ENCODE assay signal across 40 cellular contexts in the genomic region with DNA sequence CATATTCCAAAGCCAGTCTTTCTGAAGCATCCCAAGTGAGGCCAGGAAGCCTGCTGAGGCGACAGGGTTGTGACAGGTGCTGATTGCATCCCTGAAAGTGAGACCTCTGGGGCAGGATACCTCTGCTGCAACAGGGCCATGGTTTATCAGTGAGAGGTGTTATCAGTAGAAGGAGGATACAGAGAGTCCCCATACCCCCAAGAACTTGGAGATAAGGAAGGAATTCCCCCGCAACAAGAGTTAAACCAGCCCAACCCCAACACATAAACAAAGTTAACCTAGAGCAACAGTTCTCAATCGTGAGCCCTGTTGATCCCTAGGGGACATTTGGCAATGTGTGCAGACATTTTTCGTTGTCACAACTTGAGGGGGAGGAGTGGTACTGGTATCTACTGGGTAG.
"Had no signal": no experiment of that assay in that cellular context is flagged by ENCODE, and none has a peak within 500 bp of the region (broad histone marks: within the 10 kb centered on the region; RNA-seq: fewer than 3 reads in every experiment).

No MANE protein-coding gene starts in this region.

- ATAC-seq: activated naive CD4-positive, alpha-beta T cell treated with anti-CD3 and anti-CD28 coated beads, Interleukin-2, amount 50 U/mL, for 72 hours; activated naive CD8-positive, alpha-beta T cell treated with anti-CD3 and anti-CD28 coated beads, Interleukin-2, amount 50 U/mL, for 24 hours; activated T-cell treated with anti-CD3 and anti-CD28 coated beads, Interleukin-2, amount 50 U/mL, for 4 hours; activated T-cell treated with anti-CD3 and anti-CD28 coated beads, Interleukin-2, amount 50 U/mL, for 72 hours; activated T-helper 17 cell treated with anti-CD3 and anti-CD28 coated beads, Interleukin-2, amount 50 U/mL, for 72 hours; body of pancreas had no signal

- H3K27me3 Mint-ChIP-seq: activated naive CD4-positive, alpha-beta T cell treated with anti-CD3 and anti-CD28 coated beads, Interleukin-2, amount 10 ng/mL, durations not matched to agents 7 days and 5 days; activated naive CD8-positive, alpha-beta T cell treated with anti-CD3 and anti-CD28 coated beads, Interleukin-2, amount 10 ng/mL, durations not matched to agents 7 days and 5 days; activated naive CD8-positive, alpha-beta T cell treated with anti-CD3 and anti-CD28 coated beads, Interleukin-2, amount 50 U/mL, for 24 hours; activated T-cell treated with anti-CD3 and anti-CD28 coated beads, Interleukin-2, amount 50 U/mL, for 24 hours; activated T-helper 17 cell treated with anti-CD3 and anti-CD28 coated beads, Interleukin-2, amount 50 U/mL, for 72 hours; central memory CD8-positive, alpha-beta T cell had no signal

- H3K27ac Mint-ChIP-seq: activated naive CD4-positive, alpha-beta T cell treated with anti-CD3 and anti-CD28 coated beads for 36 hours; activated naive CD4-positive, alpha-beta T cell treated with anti-CD3 and anti-CD28 coated beads, Interleukin-2, amount 10 ng/mL, durations not matched to agents 7 days and 5 days; activated naive CD4-positive, alpha-beta T cell treated with anti-CD3 and anti-CD28 coated beads, Interleukin-2, amount 50 U/mL, for 24 hours; activated naive CD8-positive, alpha-beta T cell; activated naive CD8-positive, alpha-beta T cell treated with anti-CD3 and anti-CD28 coated beads for 36 hours; activated naive CD8-positive, alpha-beta T cell treated with anti-CD3 and anti-CD28 coated beads, Interleukin-2, amount 10 ng/mL, durations not matched to agents 7 days and 5 days; activated naive CD8-positive, alpha-beta T cell treated with anti-CD3 and anti-CD28 coated beads, Interleukin-2, amount 50 U/mL, for 24 hours; activated T-cell treated with anti-CD3 and anti-CD28 coated beads, Interleukin-2, amount 50 U/mL, for 24 hours; activated T-cell treated with anti-CD3 and anti-CD28 coated beads, Interleukin-2, amount 50 U/mL, for 72 hours; activated T-helper 1 cell treated with anti-CD3 and anti-CD28 coated beads, Interleukin-12 subunit alpha, Interleukin-12 subunit beta, Interleukin-2, Interleukin-4 antibody, amounts not matched to agents 30 ng/mL and 10 ng/mL and 1 ng/mL, durations not matched to agents 14 hours and 24 hours and 36 hours; activated T-helper 17 cell treated with anti-CD3 and anti-CD28 coated beads, Interleukin-2, amount 50 U/mL, for 72 hours; activated T-helper 2 cell treated with anti-CD3 and anti-CD28 coated beads, Interferon-gamma antibody, Interleukin-2, Interleukin-4, amounts not matched to agents 10 μg/mL and 5 μg/mL and 100 μg/mL, durations not matched to agents 14 hours and 24 hours and 36 hours; brain had no signal

- H3K36me3 Mint-ChIP-seq: activated naive CD4-positive, alpha-beta T cell treated with anti-CD3 and anti-CD28 coated beads, Interleukin-2, amount 10 ng/mL, durations not matched to agents 7 days and 5 days; activated naive CD4-positive, alpha-beta T cell treated with anti-CD3 and anti-CD28 coated beads, Interleukin-2, amount 50 U/mL, for 24 hours; activated naive CD8-positive, alpha-beta T cell; activated naive CD8-positive, alpha-beta T cell treated with anti-CD3 and anti-CD28 coated beads for 36 hours; activated naive CD8-positive, alpha-beta T cell treated with anti-CD3 and anti-CD28 coated beads, Interleukin-2, amount 10 ng/mL, durations not matched to agents 7 days and 5 days; brain had no signal

- H3K36me3 ChIP-seq: adrenal gland, ascending aorta, brain microvascular endothelial cell, breast epithelium, cardiac muscle cell had no signal

- H3K27ac ChIP-seq: adrenal gland, ascending aorta, body of pancreas, brain microvascular endothelial cell, breast epithelium, cardiac muscle cell had no signal

- DNase-seq: activated effector memory CD4-positive, alpha-beta T cell treated with anti-CD3 and anti-CD28 coated beads, Interleukin-2, amount 50 U/mL, for 16 hours; activated effector memory CD4-positive, alpha-beta T cell treated with Interleukin-2 at 50 U/mL for 16 hours; activated gamma-delta T cell; activated gamma-delta T cell treated with Interleukin-2 at 50 U/mL for 16 hours; activated naive CD4-positive, alpha-beta T cell; activated naive CD4-positive, alpha-beta T cell treated with anti-CD3 and anti-CD28 coated beads for 36 hours; activated naive CD4-positive, alpha-beta T cell treated with anti-CD3 and anti-CD28 coated beads, Interleukin-2, amount 10 ng/mL, durations not matched to agents 7 days and 5 days; activated naive CD4-positive, alpha-beta T cell treated with anti-CD3 and anti-CD28 coated beads, Interleukin-2, amount 50 U/mL, for 16 hours; activated naive CD4-positive, alpha-beta T cell treated with Interleukin-2 at 50 U/mL for 16 hours; activated naive CD8-positive, alpha-beta T cell treated with anti-CD3 and anti-CD28 coated beads for 36 hours; activated naive CD8-positive, alpha-beta T cell treated with anti-CD3 and anti-CD28 coated beads, Interleukin-2, amount 10 ng/mL, durations not matched to agents 7 days and 5 days; activated naive CD8-positive, alpha-beta T cell treated with anti-CD3 and anti-CD28 coated beads, Interleukin-2, amount 50 U/mL, for 24 hours; activated T-cell treated with anti-CD3 and anti-CD28 coated beads for 4 hours; activated T-cell treated with anti-CD3 and anti-CD28 coated beads, Interleukin-2, amount 50 U/mL, for 1 hour; activated T-cell treated with anti-CD3 and anti-CD28 coated beads, Interleukin-2, amount 50 U/mL, for 24 hours; activated T-cell treated with anti-CD3 and anti-CD28 coated beads, Interleukin-2, amount 50 U/mL, for 4 hours; activated T-cell treated with anti-CD3 and anti-CD28 coated beads, Interleukin-2, amount 50 U/mL, for 48 hours; activated T-cell treated with anti-CD3 and anti-CD28 coated beads, Interleukin-2, amount 50 U/mL, for 72 hours; adrenal gland; amniotic stem cell; amygdala; anterior cingulate cortex; aorta; body of pancreas; brain microvascular endothelial cell; caudate nucleus; central memory CD4-positive, alpha-beta T cell; cerebellar nuclear complex had no signal

- H3K4me3 Mint-ChIP-seq: activated naive CD4-positive, alpha-beta T cell treated with anti-CD3 and anti-CD28 coated beads for 36 hours; activated naive CD4-positive, alpha-beta T cell treated with anti-CD3 and anti-CD28 coated beads, Interleukin-2, amount 10 ng/mL, durations not matched to agents 7 days and 5 days; activated naive CD4-positive, alpha-beta T cell treated with anti-CD3 and anti-CD28 coated beads, Interleukin-2, amount 50 U/mL, for 24 hours; activated naive CD8-positive, alpha-beta T cell; activated naive CD8-positive, alpha-beta T cell treated with anti-CD3 and anti-CD28 coated beads for 36 hours; activated naive CD8-positive, alpha-beta T cell treated with anti-CD3 and anti-CD28 coated beads, Interleukin-2, amount 10 ng/mL, durations not matched to agents 7 days and 5 days; activated naive CD8-positive, alpha-beta T cell treated with anti-CD3 and anti-CD28 coated beads, Interleukin-2, amount 50 U/mL, for 24 hours; activated T-cell treated with anti-CD3 and anti-CD28 coated beads, Interleukin-2, amount 50 U/mL, for 24 hours; activated T-cell treated with anti-CD3 and anti-CD28 coated beads, Interleukin-2, amount 50 U/mL, for 4 hours; activated T-cell treated with anti-CD3 and anti-CD28 coated beads, Interleukin-2, amount 50 U/mL, for 72 hours; activated T-helper 1 cell treated with anti-CD3 and anti-CD28 coated beads, Interleukin-12 subunit alpha, Interleukin-12 subunit beta, Interleukin-2, Interleukin-4 antibody, amounts not matched to agents 30 ng/mL and 10 ng/mL and 1 ng/mL, durations not matched to agents 14 hours and 24 hours and 36 hours; activated T-helper 17 cell treated with anti-CD3 and anti-CD28 coated beads, Interleukin-2, amount 50 U/mL, for 72 hours; brain; central memory CD8-positive, alpha-beta T cell had no signal

- H3K27me3 ChIP-seq: adrenal gland, ascending aorta, body of pancreas, brain microvascular endothelial cell, breast epithelium, cardiac muscle cell had no signal

- H3K4me1 ChIP-seq: adrenal gland, ascending aorta, body of pancreas, breast epithelium had no signal

- H3K4me3 ChIP-seq: adrenal gland, ascending aorta, body of pancreas, breast epithelium, cardiac muscle cell had no signal

- H3K4me1 Mint-ChIP-seq: activated naive CD4-positive, alpha-beta T cell treated with anti-CD3 and anti-CD28 coated beads, Interleukin-2, amount 10 ng/mL, durations not matched to agents 7 days and 5 days; activated naive CD4-positive, alpha-beta T cell treated with anti-CD3 and anti-CD28 coated beads, Interleukin-2, amount 50 U/mL, for 24 hours; activated naive CD8-positive, alpha-beta T cell treated with anti-CD3 and anti-CD28 coated beads for 36 hours; activated naive CD8-positive, alpha-beta T cell treated with anti-CD3 and anti-CD28 coated beads, Interleukin-2, amount 10 ng/mL, durations not matched to agents 7 days and 5 days; activated naive CD8-positive, alpha-beta T cell treated with anti-CD3 and anti-CD28 coated beads, Interleukin-2, amount 50 U/mL, for 24 hours; activated T-helper 17 cell treated with anti-CD3 and anti-CD28 coated beads, Interleukin-2, amount 50 U/mL, for 72 hours; central memory CD8-positive, alpha-beta T cell had no signal

- H3K9me3 Mint-ChIP-seq: activated naive CD4-positive, alpha-beta T cell treated with anti-CD3 and anti-CD28 coated beads, Interleukin-2, amount 10 ng/mL, durations not matched to agents 7 days and 5 days; activated naive CD4-positive, alpha-beta T cell treated with anti-CD3 and anti-CD28 coated beads, Interleukin-2, amount 50 U/mL, for 24 hours; activated naive CD8-positive, alpha-beta T cell treated with anti-CD3 and anti-CD28 coated beads, Interleukin-2, amount 10 ng/mL, durations not matched to agents 7 days and 5 days; activated naive CD8-positive, alpha-beta T cell treated with anti-CD3 and anti-CD28 coated beads, Interleukin-2, amount 50 U/mL, for 24 hours had no signal

- FAIRE-seq: astrocyte had no signal

- H3K9me3 ChIP-seq: adrenal gland, ascending aorta, body of pancreas had no signal
